9 cellular contexts compared by ENCODE assay signal in genomic region chr13:43335669-43336068, GRCh38.
"Had no signal": no experiment of that assay in that cellular context is flagged by ENCODE, and none has a peak within 500 bp of the region (broad histone marks: within the 10 kb centered on the region; RNA-seq: fewer than 3 reads in every experiment).

No MANE protein-coding gene starts in this region.

- H3K36me3 ChIP-seq: HAP-1 had no signal

- H3K9ac ChIP-seq: GM23248 had no signal

- H3K4me1 ChIP-seq: HAP-1 had no signal

- H3K4me3 ChIP-seq: GM23248, HAP-1, K562 had no signal

- H2AFZ ChIP-seq: GM23248 had no signal

- DNase-seq: GM23248, GOT3, H7, HFFc6, IMR-90 had no signal

- FAIRE-seq: HTR-8/SVneo, K562 had no signal

- ATAC-seq: HCT116, K562 had no signal

- H3K9me3 ChIP-seq: HAP-1 had no signal

- H3K27ac ChIP-seq: GM23248 had no signal
